In the genomic region with DNA sequence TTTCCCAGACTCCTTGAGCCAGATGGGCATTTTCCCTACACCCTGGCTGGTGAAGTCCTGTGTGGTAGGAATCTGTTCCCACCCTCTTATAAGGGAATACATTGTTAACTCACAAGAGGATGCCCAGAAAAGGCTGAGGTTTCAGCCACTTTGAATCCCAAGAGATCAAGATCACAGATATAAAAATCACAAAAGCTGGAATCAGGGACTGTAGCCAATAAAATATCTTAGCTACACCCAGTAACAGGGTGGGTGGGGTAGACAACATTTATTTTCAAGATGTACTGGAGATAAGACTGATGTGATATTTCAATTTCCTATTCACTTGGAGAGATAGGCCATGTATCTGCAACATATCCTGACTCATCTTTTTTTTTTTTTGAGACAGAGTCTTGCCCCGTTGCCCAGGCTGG, we compare ENCODE assay signal across 1 cellular context.
A peak's percentile ranks its signal among the peaks of the same experiment; 100 is the strongest.
TF ChIP-seq lines count a peak whose summit lies in the region.

No MANE protein-coding gene starts in this region.

TF ChIP-seq in K562, 482 proteins besides CTCF, POLR2A, EP300 and RAD21:
- no peak for TF ChIP-seq RAD51 (IDR thresholded peaks at IDR 0.05; ENCODE audit: borderline replicate concordance, low read depth)
- peak; percentile 56 for TF ChIP-seq ZNF316 (IDR thresholded peaks at IDR 0.05)
